11 cellular contexts compared by ENCODE assay signal in genomic region chr4:69896530-69897116, GRCh38. TPM values are rescaled to one million over a fixed set of nuclear protein-coding genes. Genes with fewer than 3 reads are reported as not detected.
DNase-seq lines count a peak whose midpoint lies in the region; ATAC-seq and TF ChIP-seq lines count a peak whose summit lies in the region.
"Had no signal": no experiment of that assay in that cellular context is flagged by ENCODE, and none has a peak within 500 bp of the region (broad histone marks: within the 10 kb centered on the region; RNA-seq: fewer than 3 reads in every experiment).

No MANE protein-coding gene starts in this region.

- no peak overlapping the region for H3K27ac ChIP-seq in thoracic aorta

- DNase-seq in NCI-H1417 (lab: John Stamatoyannopoulos, UW) (peak in 2 of 3 experiments; percentile 12 to 50), NCI-H1417 treated with DMSO at 0.1 percent for 48 hours (lab: John Stamatoyannopoulos, UW) (no peak), fibroblast of the aortic adventitia (ENCODE audit: low read depth) (peak; percentile 44), thoracic aorta (ENCODE audit: low spot score) (no peak), NOMO-1 treated with dmso at 0.1 percent for 144 hours (lab: John Stamatoyannopoulos, UW; ENCODE audit: unreplicated experiment) (no peak)
- DNase-seq: activated CD4-positive, alpha-beta T cell treated with anti-CD3 and anti-CD28 coated beads, Interleukin-2, amount 10 ng/mL, durations not matched to agents 7 days and 5 days; cortex of kidney; NCI-H526 had no signal

- no peaks in the 10 kb centered on the region for H3K9me3 ChIP-seq in thoracic aorta

- H3K4me3 ChIP-seq in fibroblast of the aortic adventitia (ENCODE audit: low read depth, low read length) (no peak overlapping the region), thoracic aorta (no peak overlapping the region)

- H3K27me3 ChIP-seq in thoracic aorta (replicated peaks; ENCODE audit: insufficient read depth): no peaks in the 10 kb centered on the region

- H3K4me1 ChIP-seq in thoracic aorta (ENCODE audit: control insufficient read depth in 1 of 2, low read depth in 2 of 2): no peaks in the 10 kb centered on the region

- no peaks in the 10 kb centered on the region for H3K36me3 ChIP-seq in thoracic aorta

- ATAC-seq in SK-N-SH treated with all-trans-retinoic acid at 6 μM for 48 hours (peak; percentile 37; the same call in 1 of the 3 replicates), thoracic aorta (ENCODE audit: insufficient number of reproducible peaks, low FRiP score, low read depth) (no peak), HG03280 (IDR thresholded peaks at IDR 0.05; ENCODE audit: unreplicated experiment) (no peak), GM19463 (IDR thresholded peaks at IDR 0.05; ENCODE audit: unreplicated experiment) (no peak)

- TF ChIP-seq CTCF in fibroblast of the aortic adventitia (IDR thresholded peaks at IDR 0.05; ENCODE audit: insufficient read depth, low read length) (peak; percentile 63), thoracic aorta (IDR thresholded peaks at IDR 0.05) (peak; percentile 16)

TF ChIP-seq in SK-N-SH treated with all-trans-retinoic acid at 6 μM for 48 hours, 23 proteins besides CTCF, POLR2A, EP300 and RAD21:
- no peak for TF ChIP-seq ZNF565 (CRISPR knock-in tag; conservative IDR thresholded peaks at IDR 0.05; ENCODE audit: low read depth)
- TF ChIP-seq ZNF8 (CRISPR knock-in tag; IDR thresholded peaks at IDR 0.05): no peak
- TF ChIP-seq, protein P1, sequence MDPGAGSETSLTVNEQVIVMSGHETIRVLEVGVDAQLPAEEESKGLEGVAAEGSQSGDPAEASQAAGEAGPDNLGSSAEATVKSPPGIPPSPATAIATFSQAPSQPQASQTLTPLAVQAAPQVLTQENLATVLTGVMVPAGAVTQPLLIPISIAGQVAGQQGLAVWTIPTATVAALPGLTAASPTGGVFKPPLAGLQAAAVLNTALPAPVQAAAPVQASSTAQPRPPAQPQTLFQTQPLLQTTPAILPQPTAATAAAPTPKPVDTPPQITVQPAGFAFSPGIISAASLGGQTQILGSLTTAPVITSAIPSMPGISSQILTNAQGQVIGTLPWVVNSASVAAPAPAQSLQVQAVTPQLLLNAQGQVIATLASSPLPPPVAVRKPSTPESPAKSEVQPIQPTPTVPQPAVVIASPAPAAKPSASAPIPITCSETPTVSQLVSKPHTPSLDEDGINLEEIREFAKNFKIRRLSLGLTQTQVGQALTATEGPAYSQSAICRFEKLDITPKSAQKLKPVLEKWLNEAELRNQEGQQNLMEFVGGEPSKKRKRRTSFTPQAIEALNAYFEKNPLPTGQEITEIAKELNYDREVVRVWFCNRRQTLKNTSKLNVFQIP (CRISPR knock-in tag; IDR thresholded peaks at IDR 0.05; ENCODE audit: borderline replicate concordance, low read depth): no peak
- TF ChIP-seq, protein P2, sequence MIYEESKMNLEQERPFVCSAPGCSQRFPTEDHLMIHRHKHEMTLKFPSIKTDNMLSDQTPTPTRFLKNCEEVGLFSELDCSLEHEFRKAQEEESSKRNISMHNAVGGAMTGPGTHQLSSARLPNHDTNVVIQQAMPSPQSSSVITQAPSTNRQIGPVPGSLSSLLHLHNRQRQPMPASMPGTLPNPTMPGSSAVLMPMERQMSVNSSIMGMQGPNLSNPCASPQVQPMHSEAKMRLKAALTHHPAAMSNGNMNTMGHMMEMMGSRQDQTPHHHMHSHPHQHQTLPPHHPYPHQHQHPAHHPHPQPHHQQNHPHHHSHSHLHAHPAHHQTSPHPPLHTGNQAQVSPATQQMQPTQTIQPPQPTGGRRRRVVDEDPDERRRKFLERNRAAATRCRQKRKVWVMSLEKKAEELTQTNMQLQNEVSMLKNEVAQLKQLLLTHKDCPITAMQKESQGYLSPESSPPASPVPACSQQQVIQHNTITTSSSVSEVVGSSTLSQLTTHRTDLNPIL (CRISPR knock-in tag; IDR thresholded peaks at IDR 0.05; ENCODE audit: low read depth): no peak
- no peak for TF ChIP-seq ZC3H10 (CRISPR knock-in tag; IDR thresholded peaks at IDR 0.05)

RNA-seq across cellular contexts. Expression of gene CSN1S1, which starts 34.2 kb away (rescaled TPM):
- not detected in 2 replicates for total RNA-seq in fibroblast of the aortic adventitia (ENCODE audit: low replicate concordance)
- total RNA-seq in thoracic aorta: not detected
- total RNA-seq: activated CD4-positive, alpha-beta T cell treated with anti-CD3 and anti-CD28 coated beads, Interleukin-2, amount 10 ng/mL, durations not matched to agents 7 days and 5 days had no signal

RNA-seq across cellular contexts. Expression of gene SULT1E1, which starts 36.7 kb away (rescaled TPM):
- total RNA-seq in fibroblast of the aortic adventitia (ENCODE audit: low replicate concordance): 0.41 and 1.7 TPM in 2 replicates
- total RNA-seq in thoracic aorta: under 1 TPM in 1 of 2 donors, not detected in 1; 0.54 TPM
- total RNA-seq: activated CD4-positive, alpha-beta T cell treated with anti-CD3 and anti-CD28 coated beads, Interleukin-2, amount 10 ng/mL, durations not matched to agents 7 days and 5 days had no signal

Comparison
In these comparisons a context has a peak if more than half of its experiments do, and no peak if none do; other contexts are left out.
1. DNase-seq: peak in NCI-H1417 (2 of 3) and fibroblast of the aortic adventitia (single experiment); none in NCI-H1417 treated with DMSO at 0.1 percent for 48 hours (single experiment), thoracic aorta (single experiment) and NOMO-1 treated with dmso at 0.1 percent for 144 hours (single experiment).